In genomic region chr1:153651771-153652170, GRCh38 we compare ENCODE assay signal across 26 cellular contexts. TPM values are rescaled to one million over a fixed set of nuclear protein-coding genes. Genes with fewer than 3 reads are reported as not detected.
"Had no signal": no experiment of that assay in that cellular context is flagged by ENCODE, and none has a peak within 500 bp of the region (broad histone marks: within the 10 kb centered on the region; RNA-seq: fewer than 3 reads in every experiment).

No MANE protein-coding gene starts in this region.

- H3K9me3 Mint-ChIP-seq: activated CD4-positive, alpha-beta memory T cell treated with anti-CD3 and anti-CD28 coated beads, Interleukin-2, amount 10 ng/mL, durations not matched to agents 7 days and 5 days; activated CD4-positive, alpha-beta T cell treated with anti-CD3 and anti-CD28 coated beads, Interleukin-2, amount 10 ng/mL, durations not matched to agents 7 days and 5 days; activated naive CD4-positive, alpha-beta T cell treated with anti-CD3 and anti-CD28 coated beads, Interleukin-2, amount 50 U/mL, for 24 hours; activated T-cell treated with anti-CD3 and anti-CD28 coated beads, Interleukin-2, amount 50 U/mL, for 24 hours; immature natural killer cell; memory B cell; natural killer cell treated with Interleukin-12 subunit alpha and Interleukin-12 subunit beta and Interleukin-15 and Interleukin-18, amount 100 ng/mL, for 72 hours had no signal

- H3K27me3 Mint-ChIP-seq: activated CD4-positive, alpha-beta memory T cell treated with anti-CD3 and anti-CD28 coated beads, Interleukin-2, amount 10 ng/mL, durations not matched to agents 7 days and 5 days; activated CD4-positive, alpha-beta T cell treated with anti-CD3 and anti-CD28 coated beads, Interleukin-2, amount 10 ng/mL, durations not matched to agents 7 days and 5 days; activated naive CD4-positive, alpha-beta T cell treated with anti-CD3 and anti-CD28 coated beads, Interleukin-2, amount 50 U/mL, for 24 hours; activated T-cell treated with anti-CD3 and anti-CD28 coated beads, Interleukin-2, amount 50 U/mL, for 24 hours; memory B cell; natural killer cell treated with Interleukin-12 subunit alpha and Interleukin-12 subunit beta and Interleukin-15 and Interleukin-18, amount 100 ng/mL, for 72 hours had no signal

- DNase-seq: activated CD4-positive, alpha-beta memory T cell treated with anti-CD3 and anti-CD28 coated beads, Interleukin-2, amount 10 ng/mL, durations not matched to agents 7 days and 5 days; activated CD4-positive, alpha-beta T cell treated with anti-CD3 and anti-CD28 coated beads, Interleukin-2, amount 10 ng/mL, durations not matched to agents 7 days and 5 days; activated CD4-positive, CD25-positive, alpha-beta regulatory T cell treated with anti-CD3 and anti-CD28 coated beads, Interleukin-2, amount 50 U/mL, for 72 hours; activated CD8-positive, alpha-beta memory T cell treated with anti-CD3 and anti-CD28 coated beads, Interleukin-2, amount 50 U/mL, for 48 hours; activated T-cell treated with anti-CD3 and anti-CD28 coated beads, Interleukin-2, amount 50 U/mL, for 24 hours; cortex of kidney; foreskin fibroblast; heart left ventricle; hypothalamus; immature natural killer cell; posterior cingulate gyrus; right lobe of liver; stimulated activated CD4-positive, alpha-beta T cell treated with anti-CD3 and anti-CD28 coated beads, Interleukin-12 subunit alpha, Interleukin-12 subunit beta, amount 100 ng/mL, for 4 hours; stimulated activated CD4-positive, alpha-beta T cell treated with anti-CD3 and anti-CD28 coated beads, Interleukin-4, amount 100 ng/mL, for 1 hour; stimulated activated naive CD8-positive, alpha-beta T cell treated with anti-CD3 and anti-CD28 coated beads, Interleukin-15, Interleukin-2, amounts not matched to agents 100 U/mL and 50 U/mL, for 24 hours; T-helper 2 cell; testis; transverse colon had no signal

- ATAC-seq: heart left ventricle; left lobe of liver; natural killer cell treated with Interleukin-12 subunit alpha and Interleukin-12 subunit beta and Interleukin-15 and Interleukin-18, amount 100 ng/mL, for 72 hours; right lobe of liver; stimulated activated naive CD8-positive, alpha-beta T cell treated with anti-CD3 and anti-CD28 coated beads, Interleukin-15, Interleukin-2, amounts not matched to agents 100 U/mL and 50 U/mL, for 24 hours had no signal

- H3K4me3 Mint-ChIP-seq: activated CD4-positive, alpha-beta memory T cell treated with anti-CD3 and anti-CD28 coated beads, Interleukin-2, amount 10 ng/mL, durations not matched to agents 7 days and 5 days; activated CD4-positive, alpha-beta T cell treated with anti-CD3 and anti-CD28 coated beads, Interleukin-2, amount 10 ng/mL, durations not matched to agents 7 days and 5 days; activated naive CD4-positive, alpha-beta T cell treated with anti-CD3 and anti-CD28 coated beads, Interleukin-2, amount 50 U/mL, for 24 hours; activated T-cell treated with anti-CD3 and anti-CD28 coated beads, Interleukin-2, amount 50 U/mL, for 24 hours; brain; immature natural killer cell; memory B cell; natural killer cell treated with Interleukin-12 subunit alpha and Interleukin-12 subunit beta and Interleukin-15 and Interleukin-18, amount 100 ng/mL, for 72 hours had no signal

- H3K27ac Mint-ChIP-seq: activated CD4-positive, alpha-beta memory T cell treated with anti-CD3 and anti-CD28 coated beads, Interleukin-2, amount 10 ng/mL, durations not matched to agents 7 days and 5 days; activated CD4-positive, alpha-beta T cell treated with anti-CD3 and anti-CD28 coated beads, Interleukin-2, amount 10 ng/mL, durations not matched to agents 7 days and 5 days; activated naive CD4-positive, alpha-beta T cell treated with anti-CD3 and anti-CD28 coated beads, Interleukin-2, amount 50 U/mL, for 24 hours; activated T-cell treated with anti-CD3 and anti-CD28 coated beads, Interleukin-2, amount 50 U/mL, for 24 hours; brain; immature natural killer cell; memory B cell; natural killer cell treated with Interleukin-12 subunit alpha and Interleukin-12 subunit beta and Interleukin-15 and Interleukin-18, amount 100 ng/mL, for 72 hours had no signal

- H3K36me3 Mint-ChIP-seq: brain; natural killer cell treated with Interleukin-12 subunit alpha and Interleukin-12 subunit beta and Interleukin-15 and Interleukin-18, amount 100 ng/mL, for 72 hours had no signal

RNA-seq across cellular contexts. Expression of gene S100A1, which starts 23.5 kb away (rescaled TPM):
- total RNA-seq: activated CD4-positive, alpha-beta memory T cell treated with anti-CD3 and anti-CD28 coated beads, Interleukin-2, amount 10 ng/mL, durations not matched to agents 7 days and 5 days; activated CD4-positive, alpha-beta T cell treated with anti-CD3 and anti-CD28 coated beads, Interleukin-2, amount 10 ng/mL, durations not matched to agents 7 days and 5 days; endothelial cell of umbilical vein; natural killer cell treated with Interleukin-12 subunit alpha and Interleukin-12 subunit beta and Interleukin-15 and Interleukin-18, amount 100 ng/mL, for 72 hours; osteoblast; urinary bladder had no signal
